ENCODE assay signal across 25 cellular contexts in genomic region chr18:8820701-8821465, GRCh38.
"Had no signal": no experiment of that assay in that cellular context is flagged by ENCODE, and none has a peak within 500 bp of the region (broad histone marks: within the 10 kb centered on the region; RNA-seq: fewer than 3 reads in every experiment).

No MANE protein-coding gene starts in this region.

- H3K27me3 Mint-ChIP-seq: activated naive CD8-positive, alpha-beta T cell; stimulated activated memory B cell treated with anti-CD40 and anti-IgM and Interleukin-4, amounts not matched to agents 10 μg/mL and 1 μg/mL and 100 μg/mL, for 72 hours had no signal

- H3K4me2 ChIP-seq: hepatocyte, smooth muscle cell had no signal

- H3K9me3 Mint-ChIP-seq: activated T-cell treated with anti-CD3 and anti-CD28 coated beads, Interleukin-2, amount 50 U/mL, for 4 hours; activated T-helper 2 cell treated with anti-CD3 and anti-CD28 coated beads, Interferon-gamma antibody, Interleukin-2, Interleukin-4, amounts not matched to agents 10 μg/mL and 5 μg/mL and 100 μg/mL, durations not matched to agents 14 hours and 24 hours and 36 hours; immature natural killer cell; mesothelial cell of epicardium; natural killer cell; stimulated activated memory B cell treated with anti-CD40 and anti-IgM and Interleukin-4, amounts not matched to agents 10 μg/mL and 1 μg/mL and 100 μg/mL, for 72 hours had no signal

- H3K4me3 Mint-ChIP-seq: activated naive CD8-positive, alpha-beta T cell; activated T-cell treated with anti-CD3 and anti-CD28 coated beads, Interleukin-2, amount 50 U/mL, for 4 hours; immature natural killer cell; mesothelial cell of epicardium; natural killer cell; stimulated activated memory B cell treated with anti-CD40 and anti-IgM and Interleukin-4, amounts not matched to agents 10 μg/mL and 1 μg/mL and 100 μg/mL, for 72 hours had no signal

- H3K4me1 ChIP-seq: breast epithelium, pancreas, transverse colon had no signal

- H3K4me3 ChIP-seq: breast epithelium, hepatocyte, left ventricle myocardium inferior, pancreas, smooth muscle cell, transverse colon had no signal

- DNase-seq: activated CD4-positive, alpha-beta T cell treated with anti-CD3 and anti-CD28 coated beads, Interleukin-2, amount 50 U/mL, for 4 hours; activated CD8-positive, alpha-beta memory T cell treated with anti-CD3 and anti-CD28 coated beads, Interleukin-2, amount 50 U/mL, for 48 hours; activated naive CD4-positive, alpha-beta T cell; activated T-cell treated with anti-CD3 and anti-CD28 coated beads, Interleukin-2, amount 50 U/mL, for 4 hours; amniotic stem cell; cerebellar nuclear complex; effector CD4-positive, alpha-beta T cell; foreskin fibroblast; immature natural killer cell; kidney glomerular epithelial cell; left ventricle myocardium inferior; natural killer cell; pancreas; stimulated activated CD4-positive, alpha-beta T cell treated with anti-CD3 and anti-CD28 coated beads, Interleukin-15, amount 100 ng/mL, for 24 hours; T-helper 9 cell; transverse colon had no signal

- H3K4me1 Mint-ChIP-seq: immature natural killer cell; natural killer cell; stimulated activated memory B cell treated with anti-CD40 and anti-IgM and Interleukin-4, amounts not matched to agents 10 μg/mL and 1 μg/mL and 100 μg/mL, for 72 hours had no signal

- H3K27ac ChIP-seq: breast epithelium, hepatocyte, left ventricle myocardium inferior, neutrophil, pancreas had no signal

- H3K36me3 ChIP-seq: breast epithelium, neutrophil, transverse colon had no signal

- H2AFZ ChIP-seq: hepatocyte had no signal

- H3K27me3 ChIP-seq: breast epithelium, hepatocyte, neutrophil, pancreas had no signal

- H3K36me3 Mint-ChIP-seq: activated naive CD8-positive, alpha-beta T cell; immature natural killer cell; natural killer cell had no signal

- H3K27ac Mint-ChIP-seq: activated naive CD8-positive, alpha-beta T cell; activated T-helper 2 cell treated with anti-CD3 and anti-CD28 coated beads, Interferon-gamma antibody, Interleukin-2, Interleukin-4, amounts not matched to agents 10 μg/mL and 5 μg/mL and 100 μg/mL, durations not matched to agents 14 hours and 24 hours and 36 hours; immature natural killer cell; mesothelial cell of epicardium; natural killer cell; stimulated activated memory B cell treated with anti-CD40 and anti-IgM and Interleukin-4, amounts not matched to agents 10 μg/mL and 1 μg/mL and 100 μg/mL, for 72 hours had no signal

- H3K9me3 ChIP-seq: breast epithelium, left ventricle myocardium inferior, neutrophil, pancreas, transverse colon had no signal

- ATAC-seq: activated T-cell treated with anti-CD3 and anti-CD28 coated beads, Interleukin-2, amount 50 U/mL, for 4 hours; natural killer cell; pancreas; sciatic nerve; stimulated activated memory B cell treated with anti-CD40 and anti-IgM and Interleukin-4, amounts not matched to agents 10 μg/mL and 1 μg/mL and 100 μg/mL, for 72 hours had no signal
